In the genomic region with DNA sequence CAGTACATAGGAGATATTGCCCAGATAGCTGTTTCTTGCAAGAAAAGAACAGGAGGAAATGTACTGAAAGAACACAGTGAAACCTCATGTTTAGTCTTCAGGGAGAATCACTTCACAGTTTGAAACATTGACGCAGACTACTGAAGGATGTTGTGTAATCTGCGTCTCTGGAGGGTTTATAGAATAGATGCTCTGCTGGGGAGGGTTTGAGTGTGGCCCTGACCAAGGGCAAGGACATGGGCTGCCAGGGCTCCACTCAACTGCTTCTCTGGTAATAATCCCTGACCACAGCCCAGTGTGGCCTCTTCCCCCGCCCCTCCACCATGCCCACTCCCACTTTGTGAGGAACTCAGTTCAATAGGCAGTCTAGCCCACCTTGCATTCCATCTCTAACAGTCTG, we compare ENCODE assay signal across 20 cellular contexts. TPM values are rescaled to one million over a fixed set of nuclear protein-coding genes. Genes with fewer than 3 reads are reported as not detected.
"Had no signal": no experiment of that assay in that cellular context is flagged by ENCODE, and none has a peak within 500 bp of the region (broad histone marks: within the 10 kb centered on the region; RNA-seq: fewer than 3 reads in every experiment).

No MANE protein-coding gene starts in this region.

- ATAC-seq: left lobe of liver, psoas muscle had no signal

- H3K4me1 ChIP-seq: ascending aorta, colonic mucosa, esophagus muscularis mucosa, heart right ventricle, psoas muscle, sigmoid colon, SJSA1, thyroid gland had no signal

- DNase-seq: activated CD4-positive, alpha-beta T cell treated with anti-CD3 and anti-CD28 coated beads, Interleukin-2, amount 50 U/mL, for 1 hour; activated naive CD4-positive, alpha-beta T cell treated with Interleukin-2 at 50 U/mL for 16 hours; colonic mucosa; effector CD4-positive, alpha-beta T cell; nucleus accumbens; sigmoid colon; stimulated activated CD4-positive, alpha-beta T cell treated with anti-CD3 and anti-CD28 coated beads, Interleukin-12 subunit alpha, Interleukin-12 subunit beta, amount 100 ng/mL, for 4 hours; stimulated activated CD4-positive, alpha-beta T cell treated with anti-CD3 and anti-CD28 coated beads, Interleukin-2, amount 100 ng/mL, for 24 hours; SW 1271; thyroid gland had no signal

- H3K9me3 ChIP-seq: ascending aorta, colonic mucosa, esophagus muscularis mucosa, heart right ventricle, psoas muscle, sigmoid colon, SJSA1, thyroid gland had no signal

- H3K36me3 ChIP-seq: ascending aorta, cardiac muscle cell, colonic mucosa, esophagus muscularis mucosa, heart right ventricle, sigmoid colon, SJSA1, thyroid gland had no signal

- H3K27ac ChIP-seq: ascending aorta, cardiac muscle cell, colonic mucosa, esophagus muscularis mucosa, heart right ventricle, psoas muscle, sigmoid colon, SJSA1, thyroid gland had no signal

- H3K27me3 ChIP-seq: ascending aorta, cardiac muscle cell, esophagus muscularis mucosa, SJSA1, thyroid gland had no signal

- H3K4me3 ChIP-seq: ascending aorta, cardiac muscle cell, colonic mucosa, esophagus muscularis mucosa, heart right ventricle, psoas muscle, sigmoid colon, SJSA1, thyroid gland had no signal

RNA-seq across cellular contexts. Expression of a gene that starts 15.8 kb away (rescaled TPM):
- total RNA-seq: activated CD8-positive, alpha-beta memory T cell treated with anti-CD3 and anti-CD28 coated beads for 36 hours; T-helper 2 cell treated with Interferon-gamma antibody and Interleukin-4, amounts not matched to agents 100 ng/mL and 5 ng/mL, for 36 hours had no signal

RNA-seq across cellular contexts. Expression of a gene that starts 48.1 kb away (rescaled TPM):
- total RNA-seq: ascending aorta; mesenteric fat pad; psoas muscle; SJSA1; T-helper 2 cell treated with Interferon-gamma antibody and Interleukin-4, amounts not matched to agents 100 ng/mL and 5 ng/mL, for 36 hours had no signal
- polyA plus RNA-seq: psoas muscle had no signal
